Comparison of ENCODE assay signal across 14 cellular contexts in genomic region chr3:27253391-27253790, GRCh38.
A peak's percentile ranks its signal among the peaks of the same experiment; 100 is the strongest.
DNase-seq lines count a peak whose midpoint lies in the region; ATAC-seq and TF ChIP-seq lines count a peak whose summit lies in the region.
"Had no signal": no experiment of that assay in that cellular context is flagged by ENCODE, and none has a peak within 500 bp of the region (broad histone marks: within the 10 kb centered on the region; RNA-seq: fewer than 3 reads in every experiment).

No MANE protein-coding gene starts in this region.

- TF ChIP-seq CTCF in HCT116 (IDR thresholded peaks at IDR 0.05 in 2 of 3, conservative IDR thresholded peaks at IDR 0.05 in 1 of 3; ENCODE audit: borderline replicate concordance in 1 of 3, insufficient read depth in 1 of 3, low read depth in 2 of 3, low read length in 2 of 3): no peak

- no peaks in the 10 kb centered on the region; the same call in 1 of the 2 replicates for H3K9me2 ChIP-seq in HCT116 (ENCODE audit: insufficient read depth)

- no peaks in the 10 kb centered on the region for H3K4me1 ChIP-seq in HCT116 (ENCODE audit: control insufficient read depth in 1 of 2, insufficient read depth in 2 of 2, low read length in 2 of 2)

- DNase-seq in COLO829 (ENCODE audit: low spot score) (peak; percentile 79), HCT116 (ENCODE audit: low read depth, low spot score) (no peak), SK-MEL-5 (ENCODE audit: low read depth, low spot score) (peak; percentile 36), medulla oblongata (ENCODE audit: extremely low spot score) (peak; percentile 33), NCI-H1436 (lab: John Stamatoyannopoulos, UW) (no peak), amniotic stem cell (lab: John Stamatoyannopoulos, UW) (no peak)
- DNase-seq in effector CD4-positive, alpha-beta T cell: no peak
- DNase-seq: CD8-positive, alpha-beta memory T cell; DMS 273 treated with DMSO at 0.1 percent for 48 hours; DMS79; GOT3 had no signal

- no peak overlapping the region for H2AFZ ChIP-seq in HCT116 (ENCODE audit: low read depth, low read length, poor library complexity, severe bottlenecking)

- H3K4me2 ChIP-seq in HCT116 (ENCODE audit: low read length): no peak overlapping the region

- RAD21 ChIA-PET in HCT116 (lab: Charles Lee; ENCODE audit: low non-redundant PET in 1 of 2, low total read pairs in 2 of 2, uncharacterized antibody in 2 of 2, unreplicated experiment in 2 of 2): interaction anchor here (0.9 to 1.5 kb wide), 4 partner anchors 108 to 119 kb away, joined by 3 to 9 read pairs (median 5); no protein-coding TSS in a partner anchor

- no peaks in the 10 kb centered on the region for H3K9me3 ChIP-seq in HCT116 (ENCODE audit: control insufficient read depth in 1 of 2, insufficient read depth in 1 of 2, low read depth in 1 of 2, low read length in 2 of 2)

- no TSS peak for BruUV-seq in HCT116 (replicated peaks; lab: Mats Ljungman, UMichigan)

- no peak overlapping the region for H3K27ac ChIP-seq in HCT116 (ENCODE audit: low read depth, low read length)
- H3K27ac ChIP-seq: 22Rv1 had no signal

- no peaks in the 10 kb centered on the region for H4K20me1 ChIP-seq in HCT116 (ENCODE audit: insufficient read depth)

- ATAC-seq in HCT116: peak; percentile 47
- no peak for ATAC-seq in GM18868 (IDR thresholded peaks at IDR 0.05; ENCODE audit: unreplicated experiment)

- H3K4me3 ChIP-seq in HCT116 (replicated peaks in 1 of 2; ENCODE audit: low read depth in 1 of 2, low read length in 2 of 2): no peak overlapping the region
- H3K4me3 ChIP-seq: GM12878 had no signal

- no peaks in the 10 kb centered on the region for H3K79me2 ChIP-seq in HCT116 (ENCODE audit: insufficient read depth, low read length)

- TF ChIP-seq RAD21 in HCT116 (IDR thresholded peaks at IDR 0.05; ENCODE audit: low read depth): no peak

- H3K36me3 ChIP-seq in HCT116 (ENCODE audit: control insufficient read depth in 1 of 2, insufficient read depth in 2 of 2, low read length in 2 of 2): no peaks in the 10 kb centered on the region

- POLR2A ChIA-PET in HCT116 (lab: Charles Lee): interaction anchor here (1.2 kb wide), 1 partner anchor 25 kb away, joined by 3 read pairs; no protein-coding TSS in a partner anchor

- TF ChIP-seq POLR2A in HCT116 (IDR thresholded peaks at IDR 0.05; ENCODE audit: borderline replicate concordance, extremely low read depth, insufficient read depth, insufficient read length): no peak

- H3K9ac ChIP-seq in HCT116 (ENCODE audit: low read length): no peak overlapping the region

- no peaks in the 10 kb centered on the region for H3K27me3 ChIP-seq in HCT116 (ENCODE audit: insufficient read depth, low read length)

- intact Hi-C loops in HCT116 (cut with micrococcal nuclease): no loop called here

- CTCF ChIA-PET in HCT116 (lab: Charles Lee): interaction anchor here (0.6 to 2.8 kb wide), 16 partner anchors 11 to 428 kb away, joined by 3 to 57 read pairs (median 4); no protein-coding TSS in a partner anchor

- in situ Hi-C loops in SK-MEL-5 (cut with HindIII; ENCODE audit: low pct_unique_long_range_greater_than_20kb, low sequenced_read_pairs): loop anchor here (25.0 kb wide), 1 partner anchor 116 kb away; no protein-coding TSS in a partner anchor

TF ChIP-seq in HCT116, 20 proteins besides CTCF, POLR2A, EP300 and RAD21:
- TF ChIP-seq ZNF274 (IDR thresholded peaks at IDR 0.05; ENCODE audit: low read depth, low read length) (no peak), POLR2AphosphoS5 (IDR thresholded peaks at IDR 0.05; ENCODE audit: low read depth, low read length) (no peak), ATF3 (IDR thresholded peaks at IDR 0.05) (no peak), SP1 (IDR thresholded peaks at IDR 0.05; ENCODE audit: low read depth) (no peak), EGR1 (IDR thresholded peaks at IDR 0.05; ENCODE audit: low read depth) (no peak), YY1 (IDR thresholded peaks at IDR 0.05; ENCODE audit: extremely low read depth, insufficient replicate concordance, low read depth, low read length) (no peak), EZH2phosphoT487 (IDR thresholded peaks at IDR 0.05; ENCODE audit: borderline replicate concordance) (no peak)

Comparison
In these comparisons a context has a peak if more than half of its experiments do, and no peak if none do; other contexts are left out.
1. DNase-seq: peak in COLO829 (single experiment), SK-MEL-5 (single experiment) and medulla oblongata (single experiment); none in HCT116 (single experiment), effector CD4-positive, alpha-beta T cell (single experiment), NCI-H1436 (single experiment) and amniotic stem cell (single experiment).